1 cellular context compared by ENCODE assay signal in the genomic region with DNA sequence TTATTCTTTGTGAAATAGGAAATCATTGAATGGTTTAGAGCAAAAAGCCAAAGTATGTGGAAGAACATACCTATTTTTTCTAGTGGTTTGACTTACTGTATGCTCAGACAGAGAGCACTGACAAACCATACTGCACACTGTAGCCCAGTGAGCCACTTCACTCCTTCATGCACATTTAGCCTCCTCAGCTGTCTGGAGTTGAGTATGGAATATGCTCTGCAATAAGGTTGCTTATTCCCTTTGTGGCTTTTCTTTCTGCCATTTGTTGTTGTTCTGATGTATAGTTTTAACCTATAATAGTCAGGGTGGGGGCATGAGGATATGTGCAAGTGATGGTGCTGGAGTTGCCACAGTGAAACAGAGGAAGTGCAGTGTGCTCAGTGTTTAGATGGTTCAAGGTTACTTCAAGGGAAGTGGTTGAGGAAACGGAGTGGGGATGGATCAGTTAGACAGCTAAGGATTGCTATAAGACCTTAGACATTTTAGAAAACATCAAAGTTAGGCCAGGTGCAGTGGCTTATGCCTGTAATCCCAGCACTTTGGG.
TF ChIP-seq lines count a peak whose summit lies in the region.

No MANE protein-coding gene starts in this region.

TF ChIP-seq in GM12878, 131 proteins besides CTCF, POLR2A, EP300 and RAD21:
- TF ChIP-seq JUND (IDR thresholded peaks at IDR 0.05; ENCODE audit: low read depth, low read length) = no peak
